In genomic region chr7:122438492-122438891, GRCh38 we compare ENCODE assay signal across 17 cellular contexts.
DNase-seq lines count a peak whose midpoint lies in the region; ATAC-seq and TF ChIP-seq lines count a peak whose summit lies in the region.
"Had no signal": no experiment of that assay in that cellular context is flagged by ENCODE, and none has a peak within 500 bp of the region (broad histone marks: within the 10 kb centered on the region; RNA-seq: fewer than 3 reads in every experiment).

No MANE protein-coding gene starts in this region.

- H3K9me3 Mint-ChIP-seq in WTC11 = no peaks in the 10 kb centered on the region

- ATAC-seq in WTC11 (peak; percentile 66), HG03469 (IDR thresholded peaks at IDR 0.05; ENCODE audit: unreplicated experiment) (no peak), right lobe of liver (no peak)
- ATAC-seq: HCT116 had no signal

- POLR2A ChIA-PET in WTC11 (lab: Charles Lee) = interaction anchor here (0.8 to 1.1 kb wide), 2 partner anchors 10 to 127 kb away, joined by 3 to 4 read pairs; no protein-coding TSS in a partner anchor

- H3K36me3 Mint-ChIP-seq in WTC11 = no peaks in the 10 kb centered on the region
- H3K36me3 Mint-ChIP-seq: CD4-positive, CD25-positive, alpha-beta regulatory T cell had no signal

- peak overlapping the region; percentile 15 for H2AFZ ChIP-seq in neuron (ENCODE audit: low read depth, low read length)

- peak overlapping the region; percentile 97 for H3K27ac Mint-ChIP-seq in WTC11
- H3K27ac Mint-ChIP-seq: CD4-positive, CD25-positive, alpha-beta regulatory T cell had no signal

- peak overlapping the region; percentile 60 for H3K4me3 Mint-ChIP-seq in WTC11
- H3K4me3 Mint-ChIP-seq: CD4-positive, CD25-positive, alpha-beta regulatory T cell had no signal

- H3K4me1 ChIP-seq in neuron (ENCODE audit: insufficient read depth, low read length) (peaks cover 25% of the 10 kb centered on the region), right lobe of liver (no peaks in the 10 kb centered on the region)
- H3K4me1 ChIP-seq: Caco-2 had no signal

- no peaks in the 10 kb centered on the region for H3K9me3 ChIP-seq in neuron (ENCODE audit: low read length)
- H3K9me3 ChIP-seq in right lobe of liver = no peaks in the 10 kb centered on the region
- H3K9me3 ChIP-seq: Caco-2 had no signal

- no peaks in the 10 kb centered on the region for H3K27me3 Mint-ChIP-seq in WTC11 (ENCODE audit: low read depth)
- H3K27me3 Mint-ChIP-seq: CD4-positive, CD25-positive, alpha-beta regulatory T cell had no signal

- TF ChIP-seq POLR2A in right lobe of liver (IDR thresholded peaks at IDR 0.05) = no peak

- TF ChIP-seq CTCF in WTC11 (IDR thresholded peaks at IDR 0.05) (no peak), right lobe of liver (IDR thresholded peaks at IDR 0.05) (no peak)

- H3K27me3 ChIP-seq in neuron (ENCODE audit: insufficient read depth, low read length) (no peaks in the 10 kb centered on the region), right lobe of liver (no peaks in the 10 kb centered on the region)

- DNase-seq in NCI-H1694 treated with DMSO at 0.1 percent for 48 hours (lab: John Stamatoyannopoulos, UW) (peak; percentile 47), NCI-H1694 (lab: John Stamatoyannopoulos, UW) (no peak), WTC11 (ENCODE audit: low spot score) (no peak), iPS DF 19.7 (ENCODE audit: low read depth, low spot score) (peak; percentile 12), LoVo (ENCODE audit: low spot score) (no peak), right lobe of liver (no peak)
- DNase-seq: Caco-2; CD4-positive, CD25-positive, alpha-beta regulatory T cell; GF-D8; NCI-H2029; NCI-H446 treated with DMSO at 0.1 percent for 48 hours; NCI-H774 had no signal

- peaks cover 93% of the 10 kb centered on the region for H3K4me1 Mint-ChIP-seq in WTC11
- H3K4me1 Mint-ChIP-seq: CD4-positive, CD25-positive, alpha-beta regulatory T cell had no signal

- no peaks in the 10 kb centered on the region for H3K36me3 ChIP-seq in neuron (ENCODE audit: insufficient read depth, low read length)
- H3K36me3 ChIP-seq in right lobe of liver = no peaks in the 10 kb centered on the region

- H3K27ac ChIP-seq in right lobe of liver = no peak overlapping the region
- H3K27ac ChIP-seq: 22Rv1, KMS-11 had no signal

- 100% methylated on average over 1 of the region's 1 CpG for WGBS in right lobe of liver (ENCODE audit: insufficient coverage, low coverage, low lambda C conversion rate, missing lambda C conversion rate)

- H3K4me3 ChIP-seq in neuron (ENCODE audit: low read length) (no peak overlapping the region), right lobe of liver (no peak overlapping the region)

- CTCF ChIA-PET in WTC11 (lab: Charles Lee) = interaction anchor here (1.0 kb wide), 2 partner anchors 19 to 23 kb away, joined by 5 to 6 read pairs; no protein-coding TSS in a partner anchor

- intact Hi-C loops in right lobe of liver (cut with DNase I) = no loop called here

TF ChIP-seq in WTC11, 78 proteins besides CTCF, POLR2A, EP300 and RAD21:
- TF ChIP-seq, protein P1, sequence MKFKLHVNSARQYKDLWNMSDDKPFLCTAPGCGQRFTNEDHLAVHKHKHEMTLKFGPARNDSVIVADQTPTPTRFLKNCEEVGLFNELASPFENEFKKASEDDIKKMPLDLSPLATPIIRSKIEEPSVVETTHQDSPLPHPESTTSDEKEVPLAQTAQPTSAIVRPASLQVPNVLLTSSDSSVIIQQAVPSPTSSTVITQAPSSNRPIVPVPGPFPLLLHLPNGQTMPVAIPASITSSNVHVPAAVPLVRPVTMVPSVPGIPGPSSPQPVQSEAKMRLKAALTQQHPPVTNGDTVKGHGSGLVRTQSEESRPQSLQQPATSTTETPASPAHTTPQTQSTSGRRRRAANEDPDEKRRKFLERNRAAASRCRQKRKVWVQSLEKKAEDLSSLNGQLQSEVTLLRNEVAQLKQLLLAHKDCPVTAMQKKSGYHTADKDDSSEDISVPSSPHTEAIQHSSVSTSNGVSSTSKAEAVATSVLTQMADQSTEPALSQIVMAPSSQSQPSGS (CRISPR knock-in tag; IDR thresholded peaks at IDR 0.05; ENCODE audit: borderline replicate concordance, low read depth) = no peak
- no peak for TF ChIP-seq TEAD4 (CRISPR knock-in tag; IDR thresholded peaks at IDR 0.05)
- no peak for TF ChIP-seq ZNF263 (CRISPR knock-in tag; IDR thresholded peaks at IDR 0.05; ENCODE audit: low read depth)
- TF ChIP-seq USF1 (CRISPR knock-in tag; IDR thresholded peaks at IDR 0.05) = no peak
- TF ChIP-seq ZNF121 (CRISPR knock-in tag; IDR thresholded peaks at IDR 0.05) = no peak
- no peak for TF ChIP-seq KAT7 (CRISPR knock-in tag; IDR thresholded peaks at IDR 0.05; ENCODE audit: borderline replicate concordance)
- no peak for TF ChIP-seq ZNF671 (CRISPR knock-in tag; IDR thresholded peaks at IDR 0.05)
- no peak for TF ChIP-seq FOXJ3 (CRISPR knock-in tag; IDR thresholded peaks at IDR 0.05; ENCODE audit: borderline replicate concordance)
- TF ChIP-seq, protein P2, sequence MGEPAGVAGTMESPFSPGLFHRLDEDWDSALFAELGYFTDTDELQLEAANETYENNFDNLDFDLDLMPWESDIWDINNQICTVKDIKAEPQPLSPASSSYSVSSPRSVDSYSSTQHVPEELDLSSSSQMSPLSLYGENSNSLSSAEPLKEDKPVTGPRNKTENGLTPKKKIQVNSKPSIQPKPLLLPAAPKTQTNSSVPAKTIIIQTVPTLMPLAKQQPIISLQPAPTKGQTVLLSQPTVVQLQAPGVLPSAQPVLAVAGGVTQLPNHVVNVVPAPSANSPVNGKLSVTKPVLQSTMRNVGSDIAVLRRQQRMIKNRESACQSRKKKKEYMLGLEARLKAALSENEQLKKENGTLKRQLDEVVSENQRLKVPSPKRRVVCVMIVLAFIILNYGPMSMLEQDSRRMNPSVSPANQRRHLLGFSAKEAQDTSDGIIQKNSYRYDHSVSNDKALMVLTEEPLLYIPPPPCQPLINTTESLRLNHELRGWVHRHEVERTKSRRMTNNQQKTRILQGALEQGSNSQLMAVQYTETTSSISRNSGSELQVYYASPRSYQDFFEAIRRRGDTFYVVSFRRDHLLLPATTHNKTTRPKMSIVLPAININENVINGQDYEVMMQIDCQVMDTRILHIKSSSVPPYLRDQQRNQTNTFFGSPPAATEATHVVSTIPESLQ (CRISPR knock-in tag; IDR thresholded peaks at IDR 0.05) = no peak
- TF ChIP-seq ZNF317 (CRISPR knock-in tag; IDR thresholded peaks at IDR 0.05; ENCODE audit: borderline replicate concordance, low read depth) = no peak
- no peak for TF ChIP-seq NR2C2 (CRISPR knock-in tag; IDR thresholded peaks at IDR 0.05)
- no peak for TF ChIP-seq GTF2I (CRISPR knock-in tag; conservative IDR thresholded peaks at IDR 0.05)
- no peak for TF ChIP-seq ZNF232 (CRISPR knock-in tag; IDR thresholded peaks at IDR 0.05)
- TF ChIP-seq NR3C1 (CRISPR knock-in tag; conservative IDR thresholded peaks at IDR 0.05; ENCODE audit: low read depth) = no peak
- TF ChIP-seq GABPB1 (CRISPR knock-in tag; IDR thresholded peaks at IDR 0.05) = no peak
- TF ChIP-seq ZNF512 (CRISPR knock-in tag; IDR thresholded peaks at IDR 0.05; ENCODE audit: borderline replicate concordance) = no peak
- no peak for TF ChIP-seq NFE2L1 (CRISPR knock-in tag; IDR thresholded peaks at IDR 0.05)

Comparison
In these comparisons a context has a peak if more than half of its experiments do, and no peak if none do; other contexts are left out.
1. DNase-seq: peak in NCI-H1694 treated with DMSO at 0.1 percent for 48 hours (single experiment) and iPS DF 19.7 (single experiment); none in NCI-H1694 (single experiment), WTC11 (single experiment), LoVo (single experiment) and right lobe of liver (0 of 3).